8 cellular contexts compared by ENCODE assay signal in genomic region chr11:17983569-17983968, GRCh38.
"Had no signal": no experiment of that assay in that cellular context is flagged by ENCODE, and none has a peak within 500 bp of the region (broad histone marks: within the 10 kb centered on the region; RNA-seq: fewer than 3 reads in every experiment).

No MANE protein-coding gene starts in this region.

- H3K27ac Mint-ChIP-seq: GM23338, H9, IgD-negative memory B cell had no signal

- H3K4me2 ChIP-seq: GM23338 had no signal

- DNase-seq: H9, HCEC 1CT, KG1 had no signal

- H3K27me3 Mint-ChIP-seq: IgD-negative memory B cell had no signal

- H3K27ac ChIP-seq: HL-60 had no signal

- H3K4me3 Mint-ChIP-seq: GM23338, H9, IgD-negative memory B cell had no signal

- H3K9me3 Mint-ChIP-seq: GM23338, H9, IgD-negative memory B cell had no signal

- H3K4me3 ChIP-seq: GM23338 had no signal

- FAIRE-seq: H1, H54 had no signal

- ATAC-seq: GM23338 had no signal

- H2AFZ ChIP-seq: GM23338 had no signal
